Comparison of ENCODE assay signal across 1 cellular context in genomic region chr20:1308702-1309095, GRCh38.
TF ChIP-seq lines count a peak whose summit lies in the region.

No MANE protein-coding gene starts in this region.

TF ChIP-seq in IMR-90, 13 proteins besides CTCF, POLR2A, EP300 and RAD21:
- TF ChIP-seq RCOR1 (IDR thresholded peaks at IDR 0.05; ENCODE audit: insufficient replicate concordance, low read length), result no peak
- TF ChIP-seq MXI1 (IDR thresholded peaks at IDR 0.05; ENCODE audit: borderline replicate concordance, low read depth, low read length), result no peak
- no peak for TF ChIP-seq CEBPB (IDR thresholded peaks at IDR 0.05; ENCODE audit: low read depth, low read length)
- no peak for TF ChIP-seq SMC3 (IDR thresholded peaks at IDR 0.05; ENCODE audit: low read depth, low read length)
- TF ChIP-seq BHLHE40 (IDR thresholded peaks at IDR 0.05; ENCODE audit: low read depth, low read length), result no peak
- TF ChIP-seq, protein P1, sequence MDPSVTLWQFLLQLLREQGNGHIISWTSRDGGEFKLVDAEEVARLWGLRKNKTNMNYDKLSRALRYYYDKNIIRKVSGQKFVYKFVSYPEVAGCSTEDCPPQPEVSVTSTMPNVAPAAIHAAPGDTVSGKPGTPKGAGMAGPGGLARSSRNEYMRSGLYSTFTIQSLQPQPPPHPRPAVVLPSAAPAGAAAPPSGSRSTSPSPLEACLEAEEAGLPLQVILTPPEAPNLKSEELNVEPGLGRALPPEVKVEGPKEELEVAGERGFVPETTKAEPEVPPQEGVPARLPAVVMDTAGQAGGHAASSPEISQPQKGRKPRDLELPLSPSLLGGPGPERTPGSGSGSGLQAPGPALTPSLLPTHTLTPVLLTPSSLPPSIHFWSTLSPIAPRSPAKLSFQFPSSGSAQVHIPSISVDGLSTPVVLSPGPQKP (IDR thresholded peaks at IDR 0.05; ENCODE audit: borderline replicate concordance, low read depth, low read length), result no peak
- TF ChIP-seq MAZ (IDR thresholded peaks at IDR 0.05; ENCODE audit: borderline replicate concordance, low read depth, low read length), result no peak
- no peak for TF ChIP-seq MAFK (IDR thresholded peaks at IDR 0.05; ENCODE audit: low read depth, low read length)
- no peak for TF ChIP-seq FOS (IDR thresholded peaks at IDR 0.05; ENCODE audit: low read depth, low read length)
- no peak for TF ChIP-seq RFX5 (IDR thresholded peaks at IDR 0.05; ENCODE audit: low read depth, low read length)
TF ChIP-seq in IMR-90: peak in this region for 0.
